17 cellular contexts compared by ENCODE assay signal in the genomic region with DNA sequence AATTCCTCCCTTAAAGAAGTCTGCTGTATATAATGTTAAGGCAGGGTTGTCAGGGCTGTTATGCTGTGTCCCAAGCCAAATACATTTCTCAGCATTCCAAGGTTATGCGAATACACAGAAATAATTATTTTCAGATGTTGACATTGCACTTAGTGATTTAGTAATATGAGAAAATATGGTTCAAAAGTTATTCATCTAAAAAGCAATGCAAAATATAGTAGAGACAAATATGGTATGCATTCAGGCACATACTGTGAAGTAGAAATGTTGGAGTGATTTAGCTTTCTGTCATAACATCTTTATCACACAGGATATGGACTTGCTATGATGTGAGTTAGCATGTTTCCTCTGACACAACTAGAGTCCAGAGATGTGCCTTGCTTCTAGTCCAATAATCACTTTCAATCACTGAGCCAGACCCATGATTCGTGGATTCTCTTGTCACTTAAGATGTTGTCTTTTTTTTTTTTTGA.
DNase-seq lines count a peak whose midpoint lies in the region; TF ChIP-seq lines count a peak whose summit lies in the region.
"Had no signal": no experiment of that assay in that cellular context is flagged by ENCODE, and none has a peak within 500 bp of the region (broad histone marks: within the 10 kb centered on the region; RNA-seq: fewer than 3 reads in every experiment).

No MANE protein-coding gene starts in this region.

- 8 to 9% methylated on average over 2 of the region's 2 CpGs for WGBS in GM23248 (ENCODE audit: low coverage in 1 of 2, low lambda C conversion rate in 2 of 2, missing lambda C conversion rate in 2 of 2), 2 experiments

- in situ Hi-C loops in GM23248 (cut with MboI), result no loop called here
- in situ Hi-C loops in KBM-7 (cut with MboI; ENCODE audit: low pct_unique_long_range_greater_than_20kb, low sequenced_read_pairs), result no loop called here

- H3K27me3 ChIP-seq in GM23248 (replicated peaks; ENCODE audit: insufficient read depth), result no peaks in the 10 kb centered on the region
- no peaks in the 10 kb centered on the region for H3K27me3 ChIP-seq in tibial artery

- H3K4me2 ChIP-seq in GM23248 (ENCODE audit: unreplicated experiment), result peak overlapping the region; percentile 12

- H3K36me3 ChIP-seq in GM23248 (ENCODE audit: low read depth) (no peaks in the 10 kb centered on the region), tibial artery (no peaks in the 10 kb centered on the region)

- TF ChIP-seq CTCF in tibial artery (IDR thresholded peaks at IDR 0.05), result no peak

- H3K9me3 ChIP-seq in GM23248 (ENCODE audit: low read depth) (no peaks in the 10 kb centered on the region), tibial artery (no peaks in the 10 kb centered on the region)
- H3K9me3 ChIP-seq: mucosa of descending colon had no signal

- no peaks in the 10 kb centered on the region for H3K4me1 ChIP-seq in GM23248 (ENCODE audit: insufficient read depth)
- H3K4me1 ChIP-seq in tibial artery, result peaks cover 0 to 99% (median 19%) of the 10 kb centered on the region in 4 donors

- H4K20me1 ChIP-seq in GM23248 (ENCODE audit: insufficient read depth), result no peaks in the 10 kb centered on the region

- H2AFZ ChIP-seq in GM23248, result no peak overlapping the region

- H3F3A ChIP-seq in GM23248 (ENCODE audit: insufficient read depth), result peaks cover 6% of the 10 kb centered on the region; the same call in 1 of the 2 replicates

- H3K9ac ChIP-seq in GM23248, result no peak overlapping the region

- peak; percentile 62 for DNase-seq in GM23248
- DNase-seq in amniotic epithelial cell (ENCODE audit: low read depth), result peak; percentile 44
- DNase-seq in fibroblast of the conjunctiva (ENCODE audit: low read depth), result peak; percentile 76
- peak; percentile 53 for DNase-seq in skeletal muscle cell (ENCODE audit: low read depth)
- DNase-seq in NCI-H524 (lab: John Stamatoyannopoulos, UW), result no peak
- DNase-seq in KBM-7, result no peak
- no peak for DNase-seq in tibial artery
- DNase-seq: activated CD4-positive, alpha-beta T cell treated with anti-CD3 and anti-CD28 coated beads, Interleukin-2, amount 50 U/mL, for 48 hours; activated T-cell treated with anti-CD3 and anti-CD28 coated beads, Interleukin-2, amount 50 U/mL, for 24 hours; caudate nucleus; head of caudate nucleus; mucosa of descending colon; MV-4-11; NCI-H748 treated with DMSO at 0.1 percent for 48 hours; occipital lobe; SW 1271; trophoblast cell had no signal

- H3K79me2 ChIP-seq in GM23248 (ENCODE audit: insufficient read depth), result no peaks in the 10 kb centered on the region

- H3K27ac ChIP-seq in GM23248 (peak overlapping the region; percentile 10; the same call in 1 of the 2 replicates), tibial artery (peak overlapping the region in 1 of 2 donors; percentile 39)

- no peak overlapping the region for H3K4me3 ChIP-seq in GM23248
- no peak overlapping the region for H3K4me3 ChIP-seq in skeletal muscle cell (ENCODE audit: low read depth, low read length)
- no peak overlapping the region for H3K4me3 ChIP-seq in tibial artery
- H3K4me3 ChIP-seq: mucosa of descending colon had no signal

- intact Hi-C loops in tibial artery (cut with DNase I; ENCODE audit: low total_unique reads), result no loop called here

- no peaks in the 10 kb centered on the region for H3K9me2 ChIP-seq in GM23248 (ENCODE audit: insufficient read depth)

Comparison
In these comparisons a context has a peak if more than half of its experiments do, and no peak if none do; other contexts are left out.
1. DNase-seq: peak in GM23248 (single experiment), amniotic epithelial cell (single experiment), fibroblast of the conjunctiva (single experiment) and skeletal muscle cell (single experiment); none in NCI-H524 (0 of 2), KBM-7 (single experiment) and tibial artery (0 of 2).